1 cellular context compared by ENCODE assay signal in the genomic region with DNA sequence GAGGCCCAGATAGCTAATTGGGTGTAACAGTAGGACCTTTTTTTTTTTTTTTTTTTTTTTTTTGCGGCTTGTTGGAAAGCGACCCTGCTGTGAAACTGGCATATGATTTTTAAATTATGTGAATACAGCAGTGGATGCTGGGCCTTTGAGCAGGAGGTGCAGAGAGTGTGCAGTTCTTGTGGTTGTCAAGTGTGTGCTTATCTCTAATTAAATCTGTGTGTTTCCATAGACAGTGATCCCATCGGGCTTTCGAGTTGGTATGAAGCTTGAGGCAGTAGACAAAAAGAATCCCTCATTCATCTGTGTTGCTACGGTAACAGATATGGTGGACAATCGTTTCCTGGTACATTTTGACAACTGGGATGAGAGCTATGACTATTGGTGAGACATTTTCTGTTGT.
TF ChIP-seq lines count a peak whose summit lies in the region.

No MANE protein-coding gene starts in this region.

TF ChIP-seq in neural cell, 6 proteins besides CTCF, POLR2A, EP300 and RAD21:
- TF ChIP-seq, protein P1, sequence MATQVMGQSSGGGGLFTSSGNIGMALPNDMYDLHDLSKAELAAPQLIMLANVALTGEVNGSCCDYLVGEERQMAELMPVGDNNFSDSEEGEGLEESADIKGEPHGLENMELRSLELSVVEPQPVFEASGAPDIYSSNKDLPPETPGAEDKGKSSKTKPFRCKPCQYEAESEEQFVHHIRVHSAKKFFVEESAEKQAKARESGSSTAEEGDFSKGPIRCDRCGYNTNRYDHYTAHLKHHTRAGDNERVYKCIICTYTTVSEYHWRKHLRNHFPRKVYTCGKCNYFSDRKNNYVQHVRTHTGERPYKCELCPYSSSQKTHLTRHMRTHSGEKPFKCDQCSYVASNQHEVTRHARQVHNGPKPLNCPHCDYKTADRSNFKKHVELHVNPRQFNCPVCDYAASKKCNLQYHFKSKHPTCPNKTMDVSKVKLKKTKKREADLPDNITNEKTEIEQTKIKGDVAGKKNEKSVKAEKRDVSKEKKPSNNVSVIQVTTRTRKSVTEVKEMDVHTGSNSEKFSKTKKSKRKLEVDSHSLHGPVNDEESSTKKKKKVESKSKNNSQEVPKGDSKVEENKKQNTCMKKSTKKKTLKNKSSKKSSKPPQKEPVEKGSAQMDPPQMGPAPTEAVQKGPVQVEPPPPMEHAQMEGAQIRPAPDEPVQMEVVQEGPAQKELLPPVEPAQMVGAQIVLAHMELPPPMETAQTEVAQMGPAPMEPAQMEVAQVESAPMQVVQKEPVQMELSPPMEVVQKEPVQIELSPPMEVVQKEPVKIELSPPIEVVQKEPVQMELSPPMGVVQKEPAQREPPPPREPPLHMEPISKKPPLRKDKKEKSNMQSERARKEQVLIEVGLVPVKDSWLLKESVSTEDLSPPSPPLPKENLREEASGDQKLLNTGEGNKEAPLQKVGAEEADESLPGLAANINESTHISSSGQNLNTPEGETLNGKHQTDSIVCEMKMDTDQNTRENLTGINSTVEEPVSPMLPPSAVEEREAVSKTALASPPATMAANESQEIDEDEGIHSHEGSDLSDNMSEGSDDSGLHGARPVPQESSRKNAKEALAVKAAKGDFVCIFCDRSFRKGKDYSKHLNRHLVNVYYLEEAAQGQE (IDR thresholded peaks at IDR 0.05; ENCODE audit: borderline replicate concordance): no peak
- TF ChIP-seq TAF1 (IDR thresholded peaks at IDR 0.05; ENCODE audit: low read depth): no peak
- no peak for TF ChIP-seq EZH2 (IDR thresholded peaks at IDR 0.05; ENCODE audit: borderline replicate concordance, insufficient read depth, low read length, poor library complexity, severe bottlenecking)
- TF ChIP-seq POLR2AphosphoS5 (IDR thresholded peaks at IDR 0.05): peak; percentile 23
- TF ChIP-seq SMC3 (conservative IDR thresholded peaks at IDR 0.05; ENCODE audit: poor library complexity): no peak
- no peak for TF ChIP-seq MXI1 (conservative IDR thresholded peaks at IDR 0.05; ENCODE audit: poor library complexity, severe bottlenecking)
